In the genomic region with DNA sequence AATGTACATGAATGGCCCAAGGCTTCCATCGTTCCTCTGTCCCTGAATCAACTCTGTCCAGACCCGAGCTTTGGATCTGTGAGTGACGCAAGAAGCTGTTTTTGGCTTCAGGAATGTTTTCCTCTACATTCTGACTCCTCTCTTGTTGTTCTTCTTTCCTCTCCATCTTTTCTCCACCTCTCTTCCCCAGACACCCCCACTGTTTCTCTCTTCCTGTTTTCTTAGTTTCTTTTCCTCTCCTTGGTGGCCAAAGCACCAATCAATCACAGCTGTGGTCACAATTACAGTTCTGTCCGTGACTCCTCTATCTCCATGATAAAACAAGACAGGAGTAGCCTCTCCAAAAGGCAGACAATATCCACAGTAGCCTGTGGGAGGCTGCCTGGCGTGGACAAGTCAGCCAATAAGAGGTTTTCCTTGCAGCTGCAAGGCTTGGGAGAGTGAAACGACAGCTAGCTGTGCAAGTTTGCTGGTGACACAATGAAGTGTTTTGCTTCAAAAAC, we compare ENCODE assay signal across 8 cellular contexts. TPM values are rescaled to one million over a fixed set of nuclear protein-coding genes. Genes with fewer than 3 reads are reported as not detected.
DNase-seq lines count a peak whose midpoint lies in the region; ATAC-seq and TF ChIP-seq lines count a peak whose summit lies in the region.

No MANE protein-coding gene starts in this region.

- TF ChIP-seq POLR2A in suprapubic skin (IDR thresholded peaks at IDR 0.05): no peak

- H3K27me3 ChIP-seq in left lung (no peaks in the 10 kb centered on the region), suprapubic skin (no peaks in the 10 kb centered on the region)

- intact Hi-C loops in left lung (cut with DNase I): no loop called here

- TF ChIP-seq CTCF in left lung (IDR thresholded peaks at IDR 0.05): no peak
- no peak for TF ChIP-seq CTCF in suprapubic skin (IDR thresholded peaks at IDR 0.05)

- H3K27ac ChIP-seq in left lung (peak overlapping the region; percentile 25 to 46), suprapubic skin (peak overlapping the region; percentile 66)

- peak; percentile 82 for DNase-seq in brain pericyte (ENCODE audit: low read depth, low spot score)
- no peak for DNase-seq in left lung
- DNase-seq in suprapubic skin (ENCODE audit: low spot score in 2 of 2): peak in 1 of 2 donors; percentile 70
- no peak for DNase-seq in retina
- no peak for DNase-seq in RKO (ENCODE audit: low spot score)
- DNase-seq in HK-2 (ENCODE audit: unreplicated experiment): no peak

- 27% methylated on average over 6 of the region's 6 CpGs for WGBS in suprapubic skin

- no peaks in the 10 kb centered on the region for H3K36me3 ChIP-seq in left lung
- H3K36me3 ChIP-seq in suprapubic skin: no peaks in the 10 kb centered on the region

- TF ChIP-seq EP300 in suprapubic skin (IDR thresholded peaks at IDR 0.05): no peak

- H3K4me1 ChIP-seq in left lung (peaks cover 15 to 38% of the 10 kb centered on the region in 2 donors), suprapubic skin (peaks cover 10% of the 10 kb centered on the region)

- H3K9me3 ChIP-seq in left lung (no peaks in the 10 kb centered on the region), suprapubic skin (no peaks in the 10 kb centered on the region)

- no peak overlapping the region for H3K4me3 ChIP-seq in left lung
- peak overlapping the region; percentile 23 for H3K4me3 ChIP-seq in suprapubic skin

- ATAC-seq in HG03342 (IDR thresholded peaks at IDR 0.05; ENCODE audit: unreplicated experiment) (peak; percentile 54), left lung (peak; percentile 12), GM19351 (IDR thresholded peaks at IDR 0.05; ENCODE audit: unreplicated experiment) (no peak)

RNA-seq across cellular contexts. Expression of a gene that starts 4.9 kb away (rescaled TPM):
- total RNA-seq in left lung: 1 to 10 TPM in 1 of 2 donors, not detected in 1; 2.3 TPM
- not detected for total RNA-seq in suprapubic skin

RNA-seq across cellular contexts. Expression of a gene that starts 28.0 kb away (rescaled TPM):
- total RNA-seq in left lung (10 to 100 TPM; 18.5 to 18.7 TPM), suprapubic skin (10 to 100 TPM; 49.0 to 66.0 (median 55.1) TPM)
